Comparison of ENCODE assay signal across 6 cellular contexts in the genomic region with DNA sequence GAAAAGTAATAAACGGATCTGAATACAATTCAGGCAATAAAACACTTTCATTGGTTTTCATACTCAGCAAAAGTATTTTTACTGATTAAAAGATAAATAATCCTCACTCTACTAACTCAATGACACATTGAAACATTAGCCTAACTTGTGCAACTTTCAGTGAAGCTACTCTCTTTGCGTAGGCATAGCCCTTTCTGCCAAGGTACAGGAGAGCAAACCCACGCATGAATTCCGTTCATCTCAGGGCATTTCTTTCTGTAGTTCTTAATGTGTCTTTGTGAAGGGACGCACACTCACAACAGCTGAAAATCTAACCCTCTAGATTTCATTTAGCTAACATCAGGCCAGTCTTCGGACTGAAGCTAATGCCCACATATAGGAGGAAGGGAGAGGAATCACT.
"Had no signal": no experiment of that assay in that cellular context is flagged by ENCODE, and none has a peak within 500 bp of the region (broad histone marks: within the 10 kb centered on the region; RNA-seq: fewer than 3 reads in every experiment).

No MANE protein-coding gene starts in this region.

- H3K9me3 Mint-ChIP-seq: H9 had no signal

- H3K4me3 ChIP-seq: GM23248, K562 had no signal

- H3K27ac Mint-ChIP-seq: H9 had no signal

- H3K4me3 Mint-ChIP-seq: H9 had no signal

- H3K27ac ChIP-seq: GM23248 had no signal

- H3K9ac ChIP-seq: GM23248 had no signal

- ATAC-seq: K562 had no signal

- H2AFZ ChIP-seq: GM23248 had no signal

- DNase-seq: GM23248, H9, HCEC 1CT, IMR-90, KG1 had no signal
